ENCODE assay signal across 1 cellular context in the genomic region with DNA sequence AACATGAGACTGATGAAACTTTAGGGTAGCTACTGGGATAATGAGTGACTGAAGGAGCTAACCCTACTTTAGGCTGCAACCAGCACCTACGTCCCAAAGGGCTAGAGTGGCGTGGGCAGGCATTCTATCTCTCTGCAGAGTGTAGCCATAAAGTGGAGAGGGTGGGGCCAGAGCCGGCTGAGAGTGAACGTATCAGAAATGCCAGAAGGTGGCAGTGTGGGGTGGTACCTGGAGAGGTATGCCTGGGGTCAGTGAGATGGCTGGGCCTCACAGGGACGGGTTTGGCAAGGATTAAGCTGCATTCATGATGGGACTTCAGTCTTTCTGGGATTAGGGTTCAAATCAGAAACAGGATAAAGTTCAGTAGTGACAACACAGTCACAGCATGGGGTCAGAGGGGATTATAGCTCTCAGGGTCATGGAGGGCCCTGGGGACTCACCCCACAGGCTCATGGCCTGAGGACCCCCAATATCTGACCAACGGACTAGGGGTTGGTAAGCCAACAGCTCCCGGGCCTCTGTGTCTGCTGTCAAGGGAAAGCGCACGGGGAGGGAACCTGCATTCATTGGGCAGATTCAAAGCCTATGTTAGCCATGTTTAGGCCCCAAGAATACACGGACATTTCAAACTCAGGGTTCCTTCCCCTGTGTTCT.
TF ChIP-seq lines count a peak whose summit lies in the region.

No MANE protein-coding gene starts in this region.

TF ChIP-seq in K562, 482 proteins besides CTCF, POLR2A, EP300 and RAD21 (continued from another document):
- TF ChIP-seq, protein P1, sequence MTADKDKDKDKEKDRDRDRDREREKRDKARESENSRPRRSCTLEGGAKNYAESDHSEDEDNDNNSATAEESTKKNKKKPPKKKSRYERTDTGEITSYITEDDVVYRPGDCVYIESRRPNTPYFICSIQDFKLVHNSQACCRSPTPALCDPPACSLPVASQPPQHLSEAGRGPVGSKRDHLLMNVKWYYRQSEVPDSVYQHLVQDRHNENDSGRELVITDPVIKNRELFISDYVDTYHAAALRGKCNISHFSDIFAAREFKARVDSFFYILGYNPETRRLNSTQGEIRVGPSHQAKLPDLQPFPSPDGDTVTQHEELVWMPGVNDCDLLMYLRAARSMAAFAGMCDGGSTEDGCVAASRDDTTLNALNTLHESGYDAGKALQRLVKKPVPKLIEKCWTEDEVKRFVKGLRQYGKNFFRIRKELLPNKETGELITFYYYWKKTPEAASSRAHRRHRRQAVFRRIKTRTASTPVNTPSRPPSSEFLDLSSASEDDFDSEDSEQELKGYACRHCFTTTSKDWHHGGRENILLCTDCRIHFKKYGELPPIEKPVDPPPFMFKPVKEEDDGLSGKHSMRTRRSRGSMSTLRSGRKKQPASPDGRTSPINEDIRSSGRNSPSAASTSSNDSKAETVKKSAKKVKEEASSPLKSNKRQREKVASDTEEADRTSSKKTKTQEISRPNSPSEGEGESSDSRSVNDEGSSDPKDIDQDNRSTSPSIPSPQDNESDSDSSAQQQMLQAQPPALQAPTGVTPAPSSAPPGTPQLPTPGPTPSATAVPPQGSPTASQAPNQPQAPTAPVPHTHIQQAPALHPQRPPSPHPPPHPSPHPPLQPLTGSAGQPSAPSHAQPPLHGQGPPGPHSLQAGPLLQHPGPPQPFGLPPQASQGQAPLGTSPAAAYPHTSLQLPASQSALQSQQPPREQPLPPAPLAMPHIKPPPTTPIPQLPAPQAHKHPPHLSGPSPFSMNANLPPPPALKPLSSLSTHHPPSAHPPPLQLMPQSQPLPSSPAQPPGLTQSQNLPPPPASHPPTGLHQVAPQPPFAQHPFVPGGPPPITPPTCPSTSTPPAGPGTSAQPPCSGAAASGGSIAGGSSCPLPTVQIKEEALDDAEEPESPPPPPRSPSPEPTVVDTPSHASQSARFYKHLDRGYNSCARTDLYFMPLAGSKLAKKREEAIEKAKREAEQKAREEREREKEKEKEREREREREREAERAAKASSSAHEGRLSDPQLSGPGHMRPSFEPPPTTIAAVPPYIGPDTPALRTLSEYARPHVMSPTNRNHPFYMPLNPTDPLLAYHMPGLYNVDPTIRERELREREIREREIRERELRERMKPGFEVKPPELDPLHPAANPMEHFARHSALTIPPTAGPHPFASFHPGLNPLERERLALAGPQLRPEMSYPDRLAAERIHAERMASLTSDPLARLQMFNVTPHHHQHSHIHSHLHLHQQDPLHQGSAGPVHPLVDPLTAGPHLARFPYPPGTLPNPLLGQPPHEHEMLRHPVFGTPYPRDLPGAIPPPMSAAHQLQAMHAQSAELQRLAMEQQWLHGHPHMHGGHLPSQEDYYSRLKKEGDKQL (CRISPR knock-in tag; IDR thresholded peaks at IDR 0.05; ENCODE audit: borderline replicate concordance) = no peak
- TF ChIP-seq ZNF507 (tag; conservative IDR thresholded peaks at IDR 0.05) = no peak
- TF ChIP-seq, protein P2, sequence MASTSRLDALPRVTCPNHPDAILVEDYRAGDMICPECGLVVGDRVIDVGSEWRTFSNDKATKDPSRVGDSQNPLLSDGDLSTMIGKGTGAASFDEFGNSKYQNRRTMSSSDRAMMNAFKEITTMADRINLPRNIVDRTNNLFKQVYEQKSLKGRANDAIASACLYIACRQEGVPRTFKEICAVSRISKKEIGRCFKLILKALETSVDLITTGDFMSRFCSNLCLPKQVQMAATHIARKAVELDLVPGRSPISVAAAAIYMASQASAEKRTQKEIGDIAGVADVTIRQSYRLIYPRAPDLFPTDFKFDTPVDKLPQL (IDR thresholded peaks at IDR 0.05; ENCODE audit: extremely low read depth, insufficient read length) = no peak
- TF ChIP-seq, protein P3, sequence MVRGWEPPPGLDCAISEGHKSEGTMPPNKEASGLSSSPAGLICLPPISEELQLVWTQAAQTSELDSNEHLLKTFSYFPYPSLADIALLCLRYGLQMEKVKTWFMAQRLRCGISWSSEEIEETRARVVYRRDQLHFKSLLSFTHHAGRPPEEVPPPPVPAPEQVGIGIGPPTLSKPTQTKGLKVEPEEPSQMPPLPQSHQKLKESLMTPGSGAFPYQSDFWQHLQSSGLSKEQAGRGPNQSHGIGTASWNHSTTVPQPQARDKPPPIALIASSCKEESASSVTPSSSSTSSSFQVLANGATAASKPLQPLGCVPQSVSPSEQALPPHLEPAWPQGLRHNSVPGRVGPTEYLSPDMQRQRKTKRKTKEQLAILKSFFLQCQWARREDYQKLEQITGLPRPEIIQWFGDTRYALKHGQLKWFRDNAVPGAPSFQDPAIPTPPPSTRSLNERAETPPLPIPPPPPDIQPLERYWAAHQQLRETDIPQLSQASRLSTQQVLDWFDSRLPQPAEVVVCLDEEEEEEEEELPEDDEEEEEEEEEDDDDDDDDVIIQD (CRISPR knock-in tag; IDR thresholded peaks at IDR 0.05) = no peak
- TF ChIP-seq, protein P4, sequence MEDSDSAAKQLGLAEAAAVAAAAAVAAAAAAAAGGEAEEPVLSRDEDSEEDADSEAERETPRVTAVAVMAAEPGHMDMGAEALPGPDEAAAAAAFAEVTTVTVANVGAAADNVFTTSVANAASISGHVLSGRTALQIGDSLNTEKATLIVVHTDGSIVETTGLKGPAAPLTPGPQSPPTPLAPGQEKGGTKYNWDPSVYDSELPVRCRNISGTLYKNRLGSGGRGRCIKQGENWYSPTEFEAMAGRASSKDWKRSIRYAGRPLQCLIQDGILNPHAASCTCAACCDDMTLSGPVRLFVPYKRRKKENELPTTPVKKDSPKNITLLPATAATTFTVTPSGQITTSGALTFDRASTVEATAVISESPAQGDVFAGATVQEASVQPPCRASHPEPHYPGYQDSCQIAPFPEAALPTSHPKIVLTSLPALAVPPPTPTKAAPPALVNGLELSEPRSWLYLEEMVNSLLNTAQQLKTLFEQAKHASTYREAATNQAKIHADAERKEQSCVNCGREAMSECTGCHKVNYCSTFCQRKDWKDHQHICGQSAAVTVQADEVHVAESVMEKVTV (CRISPR knock-in tag; IDR thresholded peaks at IDR 0.05) = peak; percentile 71
- TF ChIP-seq, protein P5, sequence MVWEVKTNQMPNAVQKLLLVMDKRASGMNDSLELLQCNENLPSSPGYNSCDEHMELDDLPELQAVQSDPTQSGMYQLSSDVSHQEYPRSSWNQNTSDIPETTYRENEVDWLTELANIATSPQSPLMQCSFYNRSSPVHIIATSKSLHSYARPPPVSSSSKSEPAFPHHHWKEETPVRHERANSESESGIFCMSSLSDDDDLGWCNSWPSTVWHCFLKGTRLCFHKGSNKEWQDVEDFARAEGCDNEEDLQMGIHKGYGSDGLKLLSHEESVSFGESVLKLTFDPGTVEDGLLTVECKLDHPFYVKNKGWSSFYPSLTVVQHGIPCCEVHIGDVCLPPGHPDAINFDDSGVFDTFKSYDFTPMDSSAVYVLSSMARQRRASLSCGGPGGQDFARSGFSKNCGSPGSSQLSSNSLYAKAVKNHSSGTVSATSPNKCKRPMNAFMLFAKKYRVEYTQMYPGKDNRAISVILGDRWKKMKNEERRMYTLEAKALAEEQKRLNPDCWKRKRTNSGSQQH (CRISPR knock-in tag; IDR thresholded peaks at IDR 0.05) = no peak
- no peak for TF ChIP-seq FOXK2 (conservative IDR thresholded peaks at IDR 0.05 in 1 of 2, IDR thresholded peaks at IDR 0.05 in 1 of 2; ENCODE audit: low read depth in 2 of 2)
- TF ChIP-seq SMC3 (conservative IDR thresholded peaks at IDR 0.05; ENCODE audit: insufficient read depth, low read depth, low read length) = peak; percentile 45; the same call in 1 of the 2 replicates
- 0 out of 2 replicates have a peak, but pooled peaks have one; percentile 21 for TF ChIP-seq CREM (IDR thresholded peaks at IDR 0.05; ENCODE audit: low read depth)
- no peak for TF ChIP-seq NFXL1 (CRISPR knock-in tag; IDR thresholded peaks at IDR 0.05)
- no peak for TF ChIP-seq ZFP30 (CRISPR knock-in tag; IDR thresholded peaks at IDR 0.05; ENCODE audit: borderline replicate concordance)
- TF ChIP-seq RBM14 (IDR thresholded peaks at IDR 0.05; ENCODE audit: borderline replicate concordance, insufficient read depth, low read depth, low read length) = no peak
- no peak for TF ChIP-seq ARNT (IDR thresholded peaks at IDR 0.05)
- TF ChIP-seq ZNF41 (CRISPR knock-in tag; conservative IDR thresholded peaks at IDR 0.05) = no peak
- TF ChIP-seq, protein P6, sequence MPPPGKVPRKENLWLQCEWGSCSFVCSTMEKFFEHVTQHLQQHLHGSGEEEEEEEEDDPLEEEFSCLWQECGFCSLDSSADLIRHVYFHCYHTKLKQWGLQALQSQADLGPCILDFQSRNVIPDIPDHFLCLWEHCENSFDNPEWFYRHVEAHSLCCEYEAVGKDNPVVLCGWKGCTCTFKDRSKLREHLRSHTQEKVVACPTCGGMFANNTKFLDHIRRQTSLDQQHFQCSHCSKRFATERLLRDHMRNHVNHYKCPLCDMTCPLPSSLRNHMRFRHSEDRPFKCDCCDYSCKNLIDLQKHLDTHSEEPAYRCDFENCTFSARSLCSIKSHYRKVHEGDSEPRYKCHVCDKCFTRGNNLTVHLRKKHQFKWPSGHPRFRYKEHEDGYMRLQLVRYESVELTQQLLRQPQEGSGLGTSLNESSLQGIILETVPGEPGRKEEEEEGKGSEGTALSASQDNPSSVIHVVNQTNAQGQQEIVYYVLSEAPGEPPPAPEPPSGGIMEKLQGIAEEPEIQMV (tag; conservative IDR thresholded peaks at IDR 0.05; ENCODE audit: low read depth) = no peak
- no peak for TF ChIP-seq CSDE1 (IDR thresholded peaks at IDR 0.05)
- TF ChIP-seq, protein P7, sequence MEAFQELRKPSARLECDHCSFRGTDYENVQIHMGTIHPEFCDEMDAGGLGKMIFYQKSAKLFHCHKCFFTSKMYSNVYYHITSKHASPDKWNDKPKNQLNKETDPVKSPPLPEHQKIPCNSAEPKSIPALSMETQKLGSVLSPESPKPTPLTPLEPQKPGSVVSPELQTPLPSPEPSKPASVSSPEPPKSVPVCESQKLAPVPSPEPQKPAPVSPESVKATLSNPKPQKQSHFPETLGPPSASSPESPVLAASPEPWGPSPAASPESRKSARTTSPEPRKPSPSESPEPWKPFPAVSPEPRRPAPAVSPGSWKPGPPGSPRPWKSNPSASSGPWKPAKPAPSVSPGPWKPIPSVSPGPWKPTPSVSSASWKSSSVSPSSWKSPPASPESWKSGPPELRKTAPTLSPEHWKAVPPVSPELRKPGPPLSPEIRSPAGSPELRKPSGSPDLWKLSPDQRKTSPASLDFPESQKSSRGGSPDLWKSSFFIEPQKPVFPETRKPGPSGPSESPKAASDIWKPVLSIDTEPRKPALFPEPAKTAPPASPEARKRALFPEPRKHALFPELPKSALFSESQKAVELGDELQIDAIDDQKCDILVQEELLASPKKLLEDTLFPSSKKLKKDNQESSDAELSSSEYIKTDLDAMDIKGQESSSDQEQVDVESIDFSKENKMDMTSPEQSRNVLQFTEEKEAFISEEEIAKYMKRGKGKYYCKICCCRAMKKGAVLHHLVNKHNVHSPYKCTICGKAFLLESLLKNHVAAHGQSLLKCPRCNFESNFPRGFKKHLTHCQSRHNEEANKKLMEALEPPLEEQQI (IDR thresholded peaks at IDR 0.05) = no peak
